ENCODE assay signal across 20 cellular contexts in the genomic region with DNA sequence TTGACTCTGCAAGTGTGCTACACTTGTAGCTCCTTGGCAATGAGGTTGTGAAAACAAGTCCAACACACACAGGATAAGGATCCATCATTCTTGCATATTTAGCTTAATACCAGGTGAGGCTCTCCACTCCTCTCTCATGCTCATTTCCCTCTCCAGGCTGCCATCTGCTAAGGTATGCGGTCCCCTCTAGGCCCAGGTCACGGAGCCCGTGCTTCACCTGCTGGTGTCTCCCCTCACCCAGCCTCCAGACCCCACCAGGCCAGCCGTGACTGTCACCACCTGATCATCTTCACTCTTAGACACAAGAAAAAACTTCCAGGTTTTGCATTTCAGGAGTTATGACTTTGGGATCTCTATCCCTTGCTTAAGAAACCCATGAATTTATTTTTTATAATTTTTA. TPM values are rescaled to one million over a fixed set of nuclear protein-coding genes. Genes with fewer than 3 reads are reported as not detected.
DNase-seq lines count a peak whose midpoint lies in the region; ATAC-seq, FAIRE-seq and TF ChIP-seq lines count a peak whose summit lies in the region.
"Had no signal": no experiment of that assay in that cellular context is flagged by ENCODE, and none has a peak within 500 bp of the region (broad histone marks: within the 10 kb centered on the region; RNA-seq: fewer than 3 reads in every experiment).

No MANE protein-coding gene starts in this region.

- no peak overlapping the region for H3K4me2 ChIP-seq in HepG2 (ENCODE audit: low read depth, low read length)
- no peak overlapping the region for H3K4me2 ChIP-seq in IMR-90 (ENCODE audit: low read depth, low read length)
- no peak overlapping the region for H3K4me2 ChIP-seq in H1 (ENCODE audit: insufficient read depth in 1 of 2, low read depth in 2 of 2, low read length in 2 of 2)

- H3K14ac ChIP-seq in IMR-90 (replicated peaks; ENCODE audit: low read depth, low read length) (no peak overlapping the region), H1 (ENCODE audit: insufficient read length) (no peak overlapping the region)

- no peak overlapping the region for H4K8ac ChIP-seq in IMR-90 (ENCODE audit: low read depth in 2 of 2, low read length in 2 of 2)
- H4K8ac ChIP-seq in H1 (ENCODE audit: extremely low read depth, insufficient read depth, low read length): peak overlapping the region; percentile 63; the same call in 1 of the 2 replicates

- H3K9me3 ChIP-seq in HepG2 (ENCODE audit: low read length): no peaks in the 10 kb centered on the region
- H3K9me3 ChIP-seq in right lobe of liver: no peaks in the 10 kb centered on the region
- no peaks in the 10 kb centered on the region for H3K9me3 ChIP-seq in IMR-90 (ENCODE audit: control insufficient read depth, insufficient read depth, low read length)
- no peaks in the 10 kb centered on the region for H3K9me3 ChIP-seq in H1 (ENCODE audit: insufficient read depth in 2 of 2, low read depth in 1 of 2, low read length in 1 of 2)
- H3K9me3 ChIP-seq: HAP-1 had no signal

- H3K27ac ChIP-seq in HepG2 (ENCODE audit: extremely low read length, insufficient read depth, low read length): no peak overlapping the region
- no peak overlapping the region for H3K27ac ChIP-seq in right lobe of liver
- no peak overlapping the region for H3K27ac ChIP-seq in IMR-90 (ENCODE audit: insufficient read depth, low read length)
- H3K27ac ChIP-seq in H1 (ENCODE audit: low read depth, low read length): no peak overlapping the region
- H3K27ac ChIP-seq in RWPE1: no peak overlapping the region

- intact Hi-C loops in HepG2 (cut with micrococcal nuclease; ENCODE audit: unreplicated experiment): no loop called here
- intact Hi-C loops in right lobe of liver (cut with DNase I): no loop called here
- intact Hi-C loops in IMR-90 (cut with micrococcal nuclease): no loop called here

- no peaks in the 10 kb centered on the region for H4K20me1 ChIP-seq in HepG2 (ENCODE audit: insufficient read depth, low read length)
- no peaks in the 10 kb centered on the region for H4K20me1 ChIP-seq in IMR-90 (ENCODE audit: insufficient read depth, low read length)
- H4K20me1 ChIP-seq in H1 (replicated peaks in 1 of 2; ENCODE audit: control insufficient read depth in 1 of 2, insufficient read depth in 2 of 2, low read length in 2 of 2): no peaks in the 10 kb centered on the region

- TF ChIP-seq EP300 in HepG2 (IDR thresholded peaks at IDR 0.05; ENCODE audit: low read depth in 2 of 2, low read length in 2 of 2): no peak
- TF ChIP-seq EP300 in HepG2 (CRISPR knock-in tag; IDR thresholded peaks at IDR 0.05; ENCODE audit: borderline replicate concordance): no peak
- TF ChIP-seq EP300 in H1 (IDR thresholded peaks at IDR 0.05; ENCODE audit: borderline replicate concordance in 1 of 2, low read depth in 2 of 2, low read length in 2 of 2): no peak

- POLR2A ChIA-PET in HepG2 (lab: Yijun Ruan, JAX) (interaction anchor here (1.2 kb wide), 1 partner anchor 466 kb away, joined by 5 read pairs; a partner anchor contains a TSS), IMR-90 (lab: Charles Lee; ENCODE audit: unreplicated experiment) (no interaction called here), H1 (lab: Charles Lee; ENCODE audit: partially characterized antibody) (no interaction called here), RWPE1 (lab: Yijun Ruan, JAX; ENCODE audit: low non-redundant PET) (no interaction called here)

- dilution Hi-C loops in IMR-90 (cut with HindIII; ENCODE audit: low sequenced_read_pairs, unreplicated experiment): no loop called here

- H3K36me3 ChIP-seq in HepG2 (replicated peaks in 1 of 2; ENCODE audit: control insufficient read depth in 1 of 2, insufficient read depth in 2 of 2, low read length in 2 of 2) (no peaks in the 10 kb centered on the region), right lobe of liver (no peaks in the 10 kb centered on the region), IMR-90 (ENCODE audit: control insufficient read depth, insufficient read depth, low read length) (no peaks in the 10 kb centered on the region), H1 (ENCODE audit: control insufficient read depth in 2 of 4, insufficient read depth in 4 of 4, low read length in 3 of 4) (no peaks in the 10 kb centered on the region)
- H3K36me3 ChIP-seq: HAP-1 had no signal

- TF ChIP-seq CTCF in HepG2 (CRISPR knock-in tag; IDR thresholded peaks at IDR 0.05) (no peak), right lobe of liver (IDR thresholded peaks at IDR 0.05) (no peak), IMR-90 (conservative IDR thresholded peaks at IDR 0.05; ENCODE audit: low read depth, low read length) (no peak), H1 (IDR thresholded peaks at IDR 0.05; ENCODE audit: control extremely low read depth in 1 of 3, insufficient read depth in 1 of 3, low read depth in 1 of 3, low read length in 3 of 3) (no peak), RWPE1 (conservative IDR thresholded peaks at IDR 0.05; ENCODE audit: low read depth) (no peak)

- TF ChIP-seq RAD21 in HepG2 (CRISPR knock-in tag; IDR thresholded peaks at IDR 0.05) (no peak), IMR-90 (IDR thresholded peaks at IDR 0.05; ENCODE audit: low read length) (no peak), H1 (IDR thresholded peaks at IDR 0.05 in 1 of 2, conservative IDR thresholded peaks at IDR 0.05 in 1 of 2; ENCODE audit: low read depth in 2 of 2, low read length in 2 of 2) (no peak)

- H3K27me3 ChIP-seq in HepG2 (ENCODE audit: control insufficient read depth in 1 of 2, insufficient read depth in 2 of 2, low read length in 2 of 2) (peaks cover 0 to 31% of the 10 kb centered on the region in 2 experiments; a peak in 3 of 5 replicates), right lobe of liver (peaks cover 0 to 22% of the 10 kb centered on the region in 2 donors), IMR-90 (ENCODE audit: control insufficient read depth, insufficient read depth, low read length) (peaks cover 23% of the 10 kb centered on the region), H1 (replicated peaks in 1 of 4; ENCODE audit: control insufficient read depth in 3 of 4, extremely low read depth in 1 of 4, insufficient read depth in 3 of 4, low read length in 3 of 4) (peaks cover 0 to 4% (median 2%) of the 10 kb centered on the region in 4 experiments; a peak in 2 of 7 replicates)

- H2AK5ac ChIP-seq in IMR-90 (ENCODE audit: low read depth, low read length) (peak overlapping the region; percentile 29), H1 (ENCODE audit: low read depth, low read length) (no peak overlapping the region)

- H3K18ac ChIP-seq in IMR-90 (ENCODE audit: low read depth, low read length) (peak overlapping the region; percentile 6; the same call in 1 of the 2 replicates), H1 (ENCODE audit: extremely low read depth, low read length) (no peak overlapping the region)

- no peak overlapping the region for H2BK12ac ChIP-seq in H1 (ENCODE audit: low read depth, low read length)

- no peak for TF ChIP-seq POLR2A in HepG2 (IDR thresholded peaks at IDR 0.05; ENCODE audit: insufficient read depth in 1 of 2, low read depth in 2 of 2, low read length in 2 of 2)
- no peak for TF ChIP-seq POLR2A in right lobe of liver (IDR thresholded peaks at IDR 0.05)
- TF ChIP-seq POLR2A in IMR-90 (IDR thresholded peaks at IDR 0.05; ENCODE audit: low read depth, low read length): no peak
- no peak for TF ChIP-seq POLR2A in H1 (IDR thresholded peaks at IDR 0.05; ENCODE audit: control extremely low read depth in 1 of 2, low read depth in 2 of 2, low read length in 2 of 2)

- DNase-seq in HepG2 (ENCODE audit: low spot score): no peak
- no peak for DNase-seq in right lobe of liver
- DNase-seq in IMR-90: no peak
- no peak for DNase-seq in H1 (ENCODE audit: low read depth in 1 of 2, low spot score in 2 of 2)
- DNase-seq in stimulated activated effector memory CD8-positive, alpha-beta T cell treated with anti-CD3 and anti-CD28 coated beads, Interleukin-12 subunit alpha, Interleukin-12 subunit beta, amount 100 ng/mL, for 72 hours (ENCODE audit: low spot score in 2 of 2): no peak
- DNase-seq in iPS-NIHi11 (ENCODE audit: low spot score): no peak
- DNase-seq in GM03348 (ENCODE audit: low spot score): no peak
- no peak for DNase-seq in RWPE1 (ENCODE audit: low spot score)
- DNase-seq: AML-193; CD4-positive, alpha-beta memory T cell; DND-41; KBM-7 had no signal

- no TSS peak for BruUV-seq in HepG2 (replicated peaks; lab: Mats Ljungman, UMichigan)
- BruUV-seq in IMR-90 (replicated peaks; lab: Mats Ljungman, UMichigan): no TSS peak

- H2BK20ac ChIP-seq in IMR-90 (ENCODE audit: low read depth, low read length) (peak overlapping the region; percentile 44), H1 (ENCODE audit: low read length) (no peak overlapping the region)

- WGBS in HepG2 (ENCODE audit: low lambda C conversion rate): 91% methylated on average over 4 of the region's 4 CpGs
- 71% methylated on average over 1 of the region's 4 CpGs for WGBS in right lobe of liver (ENCODE audit: insufficient coverage, low coverage, low lambda C conversion rate, missing lambda C conversion rate)
- 82% methylated on average over 3 of the region's 4 CpGs; no CpG with 5 or more reads in 1 of the 2 experiments for WGBS in IMR-90 (ENCODE audit: extremely low coverage in 2 of 2, insufficient read length in 1 of 2), 2 experiments
- 87% methylated on average over 4 of the region's 4 CpGs; no CpG with 5 or more reads in 1 of the 2 experiments for WGBS in H1 (ENCODE audit: extremely low coverage in 1 of 2, insufficient coverage in 1 of 2, insufficient read length in 1 of 2, insufficient replicate concordance in 2 of 2, low coverage in 1 of 2, low lambda C conversion rate in 2 of 2, missing lambda C conversion rate in 1 of 2), 2 experiments

- CTCF ChIA-PET in HepG2 (lab: Yijun Ruan, JAX; ENCODE audit: low intra/inter-chr PET ratio, low total read pairs): interaction anchor here (4.7 kb wide), 1 partner anchor 15 kb away, joined by 37 read pairs; no protein-coding TSS in a partner anchor
- CTCF ChIA-PET in IMR-90 (lab: Yijun Ruan, JAX): interaction anchor here (1.2 to 2.3 kb wide), 2 partner anchors 11 to 15 kb away, joined by 3 to 7 read pairs; no protein-coding TSS in a partner anchor
- CTCF ChIA-PET in H1 (lab: Charles Lee; ENCODE audit: partially characterized antibody): interaction anchor here (0.5 to 6.8 kb wide), 17 partner anchors 10 to 768 kb away, joined by 3 to 97 read pairs (median 9); a partner anchor contains a TSS
- CTCF ChIA-PET in RWPE1 (lab: Yijun Ruan, JAX): interaction anchor here (1.9 kb wide), 1 partner anchor 15 kb away, joined by 12 read pairs; no protein-coding TSS in a partner anchor

- H2AFZ ChIP-seq in HepG2 (ENCODE audit: low read length) (no peak overlapping the region), IMR-90 (replicated peaks; ENCODE audit: low read length, poor library complexity) (no peak overlapping the region), H1 (ENCODE audit: low read length) (no peak overlapping the region)

- peaks cover 21% of the 10 kb centered on the region for H3K4me1 Mint-ChIP-seq in stimulated activated effector memory CD8-positive, alpha-beta T cell treated with anti-CD3 and anti-CD28 coated beads, Interleukin-12 subunit alpha, Interleukin-12 subunit beta, amount 100 ng/mL, for 72 hours

- H4K91ac ChIP-seq in IMR-90 (ENCODE audit: insufficient read depth, low read depth, low read length) (peak overlapping the region; percentile 63), H1 (replicated peaks; ENCODE audit: insufficient read length, low read length) (peak overlapping the region; percentile 54)

- H4K5ac ChIP-seq in IMR-90 (ENCODE audit: low read depth, low read length) (0 out of 2 replicates have a peak overlapping the region, but pooled peaks have one; percentile 21), H1 (ENCODE audit: insufficient read length, low read depth, low read length) (no peak overlapping the region)

- H3K79me2 ChIP-seq in HepG2 (ENCODE audit: insufficient read depth, low read length): no peaks in the 10 kb centered on the region
- H3K79me2 ChIP-seq in H1 (ENCODE audit: control insufficient read depth in 1 of 2, insufficient read depth in 2 of 2, low read length in 2 of 2): no peaks in the 10 kb centered on the region

- no peaks in the 10 kb centered on the region for H3K9me3 Mint-ChIP-seq in stimulated activated effector memory CD8-positive, alpha-beta T cell treated with anti-CD3 and anti-CD28 coated beads, Interleukin-12 subunit alpha, Interleukin-12 subunit beta, amount 100 ng/mL, for 72 hours
- H3K9me3 Mint-ChIP-seq: CD14-positive monocyte; CD4-positive, alpha-beta memory T cell had no signal

- H3K4ac ChIP-seq in IMR-90 (ENCODE audit: low read depth, low read length) (peak overlapping the region; percentile 41), H1 (replicated peaks; ENCODE audit: insufficient read length, low read depth, low read length) (no peak overlapping the region)

- H3K56ac ChIP-seq in IMR-90 (ENCODE audit: extremely low read depth, insufficient read depth, low read length) (no peak overlapping the region), H1 (replicated peaks; ENCODE audit: insufficient read length, low read depth, low read length) (no peak overlapping the region)

- H3K9ac ChIP-seq in HepG2 (ENCODE audit: insufficient read depth, low read depth, low read length) (no peak overlapping the region), IMR-90 (ENCODE audit: low read depth, low read length) (no peak overlapping the region), H1 (replicated peaks in 1 of 4; ENCODE audit: extremely low read depth in 1 of 4, low read depth in 3 of 4, low read length in 3 of 4) (no peak overlapping the region)

- no peak for FAIRE-seq in HepG2 (lab: Jason Lieb, UNC)
- no peak for FAIRE-seq in H1 (lab: Jason Lieb, UNC)
- FAIRE-seq: A204.1, GM19239 had no signal

- H2BK120ac ChIP-seq in IMR-90 (ENCODE audit: low read depth, low read length) (peak overlapping the region; percentile 80), H1 (replicated peaks; ENCODE audit: low read depth, low read length) (no peak overlapping the region)

- H3K9me1 ChIP-seq in IMR-90 (ENCODE audit: insufficient read depth, low read length): no peaks in the 10 kb centered on the region

- no peak overlapping the region for H2AK9ac ChIP-seq in IMR-90 (replicated peaks; ENCODE audit: low read depth, low read length, poor library complexity)

- H3K23me2 ChIP-seq in H1 (ENCODE audit: low read depth, low read length): no peaks in the 10 kb centered on the region

- peaks cover 35% of the 10 kb centered on the region for H3K4me1 ChIP-seq in HepG2 (ENCODE audit: insufficient read depth, low read length)
- H3K4me1 ChIP-seq in right lobe of liver: no peaks in the 10 kb centered on the region
- no peaks in the 10 kb centered on the region for H3K4me1 ChIP-seq in IMR-90 (ENCODE audit: control insufficient read depth, insufficient read depth, low read length)
- peaks cover 0 to 13% (median 3%) of the 10 kb centered on the region in 4 experiments; a peak in 5 of 7 replicates for H3K4me1 ChIP-seq in H1 (replicated peaks in 1 of 4; ENCODE audit: control insufficient read depth in 3 of 4, insufficient read depth in 4 of 4, low read length in 3 of 4)

- in situ Hi-C loops in HepG2 (cut with HindIII; ENCODE audit: extremely low pct_ligation_motif_present, low pct_unique_long_range_greater_than_20kb) (no loop called here), IMR-90 (cut with MboI; ENCODE audit: low sequenced_read_pairs) (no loop called here)

- no peaks in the 10 kb centered on the region for H3K79me1 ChIP-seq in IMR-90 (ENCODE audit: low read depth in 1 of 2, low read length in 2 of 2)
- H3K79me1 ChIP-seq in H1 (ENCODE audit: low read depth, low read length): no peaks in the 10 kb centered on the region

- H3K36me3 Mint-ChIP-seq in stimulated activated effector memory CD8-positive, alpha-beta T cell treated with anti-CD3 and anti-CD28 coated beads, Interleukin-12 subunit alpha, Interleukin-12 subunit beta, amount 100 ng/mL, for 72 hours: peaks cover 6% of the 10 kb centered on the region
- H3K36me3 Mint-ChIP-seq: CD14-positive monocyte; CD4-positive, alpha-beta memory T cell had no signal

- H3K4me3 Mint-ChIP-seq in stimulated activated effector memory CD8-positive, alpha-beta T cell treated with anti-CD3 and anti-CD28 coated beads, Interleukin-12 subunit alpha, Interleukin-12 subunit beta, amount 100 ng/mL, for 72 hours: no peak overlapping the region
- H3K4me3 Mint-ChIP-seq: CD14-positive monocyte; CD4-positive, alpha-beta memory T cell had no signal

- H2BK15ac ChIP-seq in IMR-90 (ENCODE audit: low read depth, low read length): 0 out of 3 replicates have a peak overlapping the region, but pooled peaks have one; percentile 14
- H2BK15ac ChIP-seq in H1 (ENCODE audit: low read length): no peak overlapping the region

- peak overlapping the region; percentile 57 for H3K27ac Mint-ChIP-seq in stimulated activated effector memory CD8-positive, alpha-beta T cell treated with anti-CD3 and anti-CD28 coated beads, Interleukin-12 subunit alpha, Interleukin-12 subunit beta, amount 100 ng/mL, for 72 hours
- H3K27ac Mint-ChIP-seq: CD14-positive monocyte had no signal

- H3K23ac ChIP-seq in IMR-90 (ENCODE audit: low read depth, low read length) (no peak overlapping the region; the same call in 1 of the 2 replicates), H1 (ENCODE audit: insufficient read length) (no peak overlapping the region)

- no peak overlapping the region for H3K4me3 ChIP-seq in HepG2 (replicated peaks in 1 of 3; ENCODE audit: insufficient read depth in 1 of 3, low read depth in 2 of 3, low read length in 3 of 3)
- H3K4me3 ChIP-seq in right lobe of liver: no peak overlapping the region
- no peak overlapping the region for H3K4me3 ChIP-seq in IMR-90 (ENCODE audit: insufficient read depth, low read depth, low read length)
- no peak overlapping the region for H3K4me3 ChIP-seq in H1 (ENCODE audit: extremely low read depth in 1 of 4, insufficient read depth in 2 of 4, low read depth in 3 of 4, low read length in 4 of 4)
- H3K4me3 ChIP-seq: HAP-1 had no signal

- H2BK5ac ChIP-seq in IMR-90 (ENCODE audit: low read depth, low read length, poor library complexity, severe bottlenecking): no peak overlapping the region
- no peak overlapping the region for H2BK5ac ChIP-seq in H1 (ENCODE audit: low read depth, low read length)

- ATAC-seq in HepG2 (no peak), right lobe of liver (no peak), IMR-90 (ENCODE audit: low read depth) (no peak)
- no peak for ATAC-seq in stimulated activated effector memory CD8-positive, alpha-beta T cell treated with anti-CD3 and anti-CD28 coated beads, Interleukin-12 subunit alpha, Interleukin-12 subunit beta, amount 100 ng/mL, for 72 hours

RNA-seq across cellular contexts. Expression of a gene that starts 14.2 kb away (rescaled TPM):
- total RNA-seq in HepG2 (2016; rRNA removed; fragmentation: Illumina TruSeq; extraction: Trizol) (not detected in 2 replicates), right lobe of liver (not detected), IMR-90 (2012; rRNA removed) (not detected in 2 replicates)
- total RNA-seq in HepG2 (2016; cell fraction: cytosol; rRNA removed; fragmentation: Illumina TruSeq; extraction: Trizol; ENCODE audit: low read depth): not detected in 2 replicates
- total RNA-seq in HepG2 (2016; cell fraction: insoluble cytoplasmic fraction; rRNA removed; fragmentation: Illumina TruSeq; extraction: Trizol): not detected in 2 replicates
- total RNA-seq in HepG2 (2016; cell fraction: membrane; rRNA removed; fragmentation: Illumina TruSeq; extraction: Trizol): not detected in 2 replicates
- not detected in 2 replicates for total RNA-seq in HepG2 (2016; cell fraction: nucleus; rRNA removed; fragmentation: Illumina TruSeq; extraction: Trizol)
- polyA plus RNA-seq in HepG2 (2011; rRNA removed) (not detected in 2 replicates), IMR-90 (2012; rRNA removed) (not detected in 2 replicates), H1 (2011; rRNA removed) (not detected in 2 replicates)
- polyA plus RNA-seq in HepG2 (2011; cell fraction: cytosol; rRNA removed): not detected in 2 replicates
- polyA plus RNA-seq in HepG2 (2011; cell fraction: nucleus; rRNA removed): not detected in 2 replicates
- not detected in 2 replicates for polyA plus RNA-seq in HepG2 (2012)
- not detected in 2 replicates for polyA plus RNA-seq in HepG2 (2016; cell fraction: cytosol; fragmentation: Illumina TruSeq; extraction: Trizol; ENCODE audit: low read depth)
- not detected in 2 replicates for polyA plus RNA-seq in HepG2 (2016; cell fraction: insoluble cytoplasmic fraction; fragmentation: Illumina TruSeq; extraction: Trizol; ENCODE audit: low read depth)
- polyA plus RNA-seq in HepG2 (2016; cell fraction: membrane; fragmentation: Illumina TruSeq; extraction: Trizol; ENCODE audit: low read depth): not detected in 2 replicates
- not detected in 2 replicates for polyA plus RNA-seq in HepG2 (2016; cell fraction: nucleus; fragmentation: Illumina TruSeq; extraction: Trizol; ENCODE audit: insufficient read depth, low read depth)
- polyA minus RNA-seq in HepG2 (2011; rRNA and poly(A)+ RNA removed; ENCODE audit: low replicate concordance): not detected in 2 replicates
- not detected in 2 replicates for polyA minus RNA-seq in HepG2 (2011; cell fraction: cytosol; rRNA and poly(A)+ RNA removed)
- not detected in 2 replicates for polyA minus RNA-seq in HepG2 (2011; cell fraction: nucleus; rRNA and poly(A)+ RNA removed)
- not detected in 2 replicates for polyA plus RNA-seq in IMR-90 (2012; cell fraction: cytosol; rRNA removed)
- polyA plus RNA-seq in IMR-90 (2012; cell fraction: nucleus; rRNA removed; ENCODE audit: low replicate concordance): not detected in 2 replicates
- total RNA-seq in H1 (2021; fragmentation: NEBNext Ultra II Directional; extraction: Animal tissue kit (Norgen Biotek cat#: 25700)): not detected in 2 replicates
- polyA plus RNA-seq in H1 (2011; cell fraction: cytosol; rRNA removed): not detected
- not detected for polyA plus RNA-seq in H1 (2011; cell fraction: nucleus; rRNA removed)
- polyA plus RNA-seq in H1 (2012, experiment 1 of 2): not detected in 4 replicates
- not detected for polyA plus RNA-seq in H1 (2012, experiment 2 of 2)
- polyA plus RNA-seq in H1 (2013, experiment 1 of 2): not detected
- polyA plus RNA-seq in H1 (2013, experiment 2 of 2): not detected
- not detected in 2 replicates for polyA minus RNA-seq in H1 (2011; rRNA and poly(A)+ RNA removed)
- polyA minus RNA-seq in H1 (2011; cell fraction: cytosol; rRNA and poly(A)+ RNA removed): not detected
- polyA minus RNA-seq in H1 (2011; cell fraction: nucleus; rRNA and poly(A)+ RNA removed): not detected
- total RNA-seq: CD4-positive, alpha-beta memory T cell; G401; H4; HT-29 had no signal
- polyA plus RNA-seq: BJ; CD14-positive monocyte; CD4-positive, alpha-beta memory T cell had no signal

RNA-seq across cellular contexts. Expression of a gene that starts 34.7 kb away (rescaled TPM):
- total RNA-seq in HepG2 (2016; rRNA removed; fragmentation: Illumina TruSeq; extraction: Trizol): not detected in 2 replicates
- not detected in 2 replicates for total RNA-seq in HepG2 (2016; cell fraction: cytosol; rRNA removed; fragmentation: Illumina TruSeq; extraction: Trizol; ENCODE audit: low read depth)
- total RNA-seq in HepG2 (2016; cell fraction: insoluble cytoplasmic fraction; rRNA removed; fragmentation: Illumina TruSeq; extraction: Trizol): not detected in 2 replicates
- total RNA-seq in HepG2 (2016; cell fraction: membrane; rRNA removed; fragmentation: Illumina TruSeq; extraction: Trizol): not detected in 2 replicates
- total RNA-seq in HepG2 (2016; cell fraction: nucleus; rRNA removed; fragmentation: Illumina TruSeq; extraction: Trizol): not detected in 2 replicates
- polyA plus RNA-seq in HepG2 (2011; rRNA removed): 0.27 and 0.49 TPM in 2 replicates
- 0.17 and 0.40 TPM in 2 replicates for polyA plus RNA-seq in HepG2 (2011; cell fraction: cytosol; rRNA removed)
- polyA plus RNA-seq in HepG2 (2011; cell fraction: nucleus; rRNA removed): not detected in 2 replicates
- polyA plus RNA-seq in HepG2 (2012): not detected in 2 replicates
- not detected in 2 replicates for polyA plus RNA-seq in HepG2 (2016; cell fraction: cytosol; fragmentation: Illumina TruSeq; extraction: Trizol; ENCODE audit: low read depth)
- polyA plus RNA-seq in HepG2 (2016; cell fraction: insoluble cytoplasmic fraction; fragmentation: Illumina TruSeq; extraction: Trizol; ENCODE audit: low read depth): not detected in 2 replicates
- not detected in 2 replicates for polyA plus RNA-seq in HepG2 (2016; cell fraction: membrane; fragmentation: Illumina TruSeq; extraction: Trizol; ENCODE audit: low read depth)
- polyA plus RNA-seq in HepG2 (2016; cell fraction: nucleus; fragmentation: Illumina TruSeq; extraction: Trizol; ENCODE audit: insufficient read depth, low read depth): not detected in 2 replicates
- not detected in 2 replicates for polyA minus RNA-seq in HepG2 (2011; rRNA and poly(A)+ RNA removed; ENCODE audit: low replicate concordance)
- polyA minus RNA-seq in HepG2 (2011; cell fraction: cytosol; rRNA and poly(A)+ RNA removed): not detected in 2 replicates
- not detected in 2 replicates for polyA minus RNA-seq in HepG2 (2011; cell fraction: nucleus; rRNA and poly(A)+ RNA removed)
- 1 to 10 TPM in 1 of 6 experiments, under 1 TPM in 4, not detected in 1; 0.51 to 3.3 (median 0.88) TPM for total RNA-seq in right lobe of liver
- total RNA-seq in IMR-90 (2012; rRNA removed): not detected in 2 replicates
- not detected in 2 replicates for polyA plus RNA-seq in IMR-90 (2012; rRNA removed)
- not detected in 2 replicates for polyA plus RNA-seq in IMR-90 (2012; cell fraction: cytosol; rRNA removed)
- 0.10 TPM in 1 of 2 replicates, not detected in the other for polyA plus RNA-seq in IMR-90 (2012; cell fraction: nucleus; rRNA removed; ENCODE audit: low replicate concordance)
- total RNA-seq in H1 (2021; fragmentation: NEBNext Ultra II Directional; extraction: Animal tissue kit (Norgen Biotek cat#: 25700)): not detected in 2 replicates
- not detected in 2 replicates for polyA plus RNA-seq in H1 (2011; rRNA removed)
- polyA plus RNA-seq in H1 (2011; cell fraction: cytosol; rRNA removed): not detected
- polyA plus RNA-seq in H1 (2011; cell fraction: nucleus; rRNA removed): not detected
- not detected in 4 replicates for polyA plus RNA-seq in H1 (2012, experiment 1 of 2)
- polyA plus RNA-seq in H1 (2012, experiment 2 of 2): not detected
- not detected for polyA plus RNA-seq in H1 (2013, experiment 1 of 2)
- not detected for polyA plus RNA-seq in H1 (2013, experiment 2 of 2)
- not detected in 2 replicates for polyA minus RNA-seq in H1 (2011; rRNA and poly(A)+ RNA removed)
- not detected for polyA minus RNA-seq in H1 (2011; cell fraction: cytosol; rRNA and poly(A)+ RNA removed)
- polyA minus RNA-seq in H1 (2011; cell fraction: nucleus; rRNA and poly(A)+ RNA removed): not detected
- total RNA-seq: CD4-positive, alpha-beta memory T cell; G401 had no signal
- polyA plus RNA-seq: CD4-positive, alpha-beta memory T cell had no signal
